34 cellular contexts compared by ENCODE assay signal in the genomic region with DNA sequence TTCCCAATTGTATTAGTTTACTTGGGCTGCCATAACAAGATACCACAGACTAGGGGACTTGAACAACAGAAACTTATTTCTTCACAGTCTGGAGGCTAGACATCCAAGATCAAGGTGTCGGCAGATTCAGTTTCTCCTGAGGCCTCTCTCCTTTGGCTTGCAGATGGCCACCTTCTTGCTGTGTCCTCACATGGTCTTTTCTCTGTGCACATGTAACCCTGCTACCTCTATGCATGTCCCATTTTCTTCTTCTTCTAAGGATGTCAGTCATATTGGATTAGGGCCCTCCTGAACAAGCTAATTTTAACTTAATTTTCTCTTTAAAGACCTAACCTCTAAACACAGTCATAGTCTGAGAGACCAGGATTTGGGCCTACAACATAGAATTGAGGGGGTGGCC.
"Had no signal": no experiment of that assay in that cellular context is flagged by ENCODE, and none has a peak within 500 bp of the region (broad histone marks: within the 10 kb centered on the region; RNA-seq: fewer than 3 reads in every experiment).

No MANE protein-coding gene starts in this region.

- H3K4me1 ChIP-seq: adrenal gland, ascending aorta, body of pancreas, breast epithelium had no signal

- H3K27me3 ChIP-seq: adrenal gland, ascending aorta, body of pancreas, brain microvascular endothelial cell, breast epithelium, cardiac muscle cell had no signal

- FAIRE-seq: astrocyte, bronchial epithelial cell had no signal

- ATAC-seq: activated naive CD4-positive, alpha-beta T cell treated with anti-CD3 and anti-CD28 coated beads, Interleukin-2, amount 50 U/mL, for 72 hours; activated naive CD8-positive, alpha-beta T cell treated with anti-CD3 and anti-CD28 coated beads, Interleukin-2, amount 50 U/mL, for 24 hours; activated T-cell treated with anti-CD3 and anti-CD28 coated beads, Interleukin-2, amount 50 U/mL, for 4 hours; activated T-cell treated with anti-CD3 and anti-CD28 coated beads, Interleukin-2, amount 50 U/mL, for 72 hours; activated T-helper 17 cell treated with anti-CD3 and anti-CD28 coated beads, Interleukin-2, amount 50 U/mL, for 72 hours; body of pancreas had no signal

- H3K27ac ChIP-seq: adrenal gland, ascending aorta, body of pancreas, brain microvascular endothelial cell, breast epithelium, cardiac muscle cell had no signal

- H3K4me3 ChIP-seq: adrenal gland, ascending aorta, body of pancreas, breast epithelium, cardiac muscle cell had no signal

- H3K9me3 ChIP-seq: adrenal gland, ascending aorta, body of pancreas, breast epithelium had no signal

- DNase-seq: activated effector memory CD4-positive, alpha-beta T cell treated with anti-CD3 and anti-CD28 coated beads, Interleukin-2, amount 50 U/mL, for 16 hours; activated effector memory CD4-positive, alpha-beta T cell treated with Interleukin-2 at 50 U/mL for 16 hours; activated gamma-delta T cell; activated gamma-delta T cell treated with Interleukin-2 at 50 U/mL for 16 hours; activated naive CD4-positive, alpha-beta T cell; activated naive CD4-positive, alpha-beta T cell treated with anti-CD3 and anti-CD28 coated beads for 36 hours; activated naive CD4-positive, alpha-beta T cell treated with anti-CD3 and anti-CD28 coated beads, Interleukin-2, amount 10 ng/mL, durations not matched to agents 7 days and 5 days; activated naive CD4-positive, alpha-beta T cell treated with anti-CD3 and anti-CD28 coated beads, Interleukin-2, amount 50 U/mL, for 16 hours; activated naive CD4-positive, alpha-beta T cell treated with Interleukin-2 at 50 U/mL for 16 hours; activated naive CD8-positive, alpha-beta T cell treated with anti-CD3 and anti-CD28 coated beads for 36 hours; activated naive CD8-positive, alpha-beta T cell treated with anti-CD3 and anti-CD28 coated beads, Interleukin-2, amount 10 ng/mL, durations not matched to agents 7 days and 5 days; activated naive CD8-positive, alpha-beta T cell treated with anti-CD3 and anti-CD28 coated beads, Interleukin-2, amount 50 U/mL, for 24 hours; activated T-cell treated with anti-CD3 and anti-CD28 coated beads, Interleukin-2, amount 50 U/mL, for 1 hour; activated T-cell treated with anti-CD3 and anti-CD28 coated beads, Interleukin-2, amount 50 U/mL, for 24 hours; activated T-cell treated with anti-CD3 and anti-CD28 coated beads, Interleukin-2, amount 50 U/mL, for 4 hours; activated T-cell treated with anti-CD3 and anti-CD28 coated beads, Interleukin-2, amount 50 U/mL, for 48 hours; activated T-cell treated with anti-CD3 and anti-CD28 coated beads, Interleukin-2, amount 50 U/mL, for 72 hours; adrenal gland; amniotic stem cell; amygdala; anterior cingulate cortex; aorta; body of pancreas; brain microvascular endothelial cell; caudate nucleus; central memory CD4-positive, alpha-beta T cell; cerebellar nuclear complex had no signal

- H3K36me3 ChIP-seq: adrenal gland, ascending aorta, brain microvascular endothelial cell, breast epithelium, cardiac muscle cell had no signal
